Comparison of ENCODE assay signal across 10 cellular contexts in genomic region chr18:74457043-74457742, GRCh38. TPM values are rescaled to one million over a fixed set of nuclear protein-coding genes. Genes with fewer than 3 reads are reported as not detected.
DNase-seq lines count a peak whose midpoint lies in the region; ATAC-seq and TF ChIP-seq lines count a peak whose summit lies in the region.
"Had no signal": no experiment of that assay in that cellular context is flagged by ENCODE, and none has a peak within 500 bp of the region (broad histone marks: within the 10 kb centered on the region; RNA-seq: fewer than 3 reads in every experiment).

Gene DIPK1C (minus strand): TSS chr18:74457308. CDS start chr18:74457259, 49 bp downstream.

- peak within 1 kb of the TSS; percentile 69 for H3K4me3 Mint-ChIP-seq in activated T-cell treated with anti-CD3 and anti-CD28 coated beads, Interleukin-2, amount 50 U/mL, for 4 hours

- H3K27ac ChIP-seq in hepatocyte, result no peak within 1 kb of the TSS

- peak within 1 kb of the TSS; percentile 90 for H3K4me2 ChIP-seq in hepatocyte

- peaks cover 63% of the 10 kb centered on the region for H3K27me3 ChIP-seq in hepatocyte

- no peaks in the 10 kb centered on the region for H3K9me2 ChIP-seq in hepatocyte (replicated peaks; ENCODE audit: insufficient read depth)

- H3K9me3 Mint-ChIP-seq in activated T-cell treated with anti-CD3 and anti-CD28 coated beads, Interleukin-2, amount 50 U/mL, for 4 hours, result no peaks in the 10 kb centered on the region

- no peak within 1 kb of the TSS for H2AFZ ChIP-seq in hepatocyte

- H3K36me3 Mint-ChIP-seq in activated T-cell treated with anti-CD3 and anti-CD28 coated beads, Interleukin-2, amount 50 U/mL, for 4 hours (ENCODE audit: insufficient read depth), result no peaks in the 10 kb centered on the region

- DNase-seq in activated T-cell treated with anti-CD3 and anti-CD28 coated beads, Interleukin-2, amount 50 U/mL, for 4 hours, result no peak
- DNase-seq in hepatocyte (ENCODE audit: low spot score) (peak; percentile 26), putamen (ENCODE audit: low spot score) (peak; percentile 83), cortex of kidney (lab: John Stamatoyannopoulos, UW) (no peak)
- DNase-seq in activated CD8-positive, alpha-beta memory T cell treated with anti-CD3 and anti-CD28 coated beads for 24 hours, result no peak
- DNase-seq: kidney had no signal

- peaks cover 44% of the 10 kb centered on the region for H3K27me3 Mint-ChIP-seq in activated T-cell treated with anti-CD3 and anti-CD28 coated beads, Interleukin-2, amount 50 U/mL, for 4 hours (ENCODE audit: low read depth)

- WGBS in hepatocyte (ENCODE audit: low lambda C conversion rate, missing lambda C conversion rate), result 7% methylated on average over 29 of the region's 77 CpGs

- no peaks in the 10 kb centered on the region for H3K79me2 ChIP-seq in hepatocyte

- H3K9me3 ChIP-seq in ES-I3 (ENCODE audit: control insufficient read depth, insufficient read depth, low read length) (no peaks in the 10 kb centered on the region), hepatocyte (ENCODE audit: low read depth) (no peaks in the 10 kb centered on the region)

- H3K36me3 ChIP-seq in ES-I3 (ENCODE audit: insufficient read depth, low read length) (no peaks in the 10 kb centered on the region), hepatocyte (replicated peaks; ENCODE audit: insufficient read depth, low read depth) (no peaks in the 10 kb centered on the region)

- H3K9ac ChIP-seq in ES-I3 (ENCODE audit: low read depth, low read length), result peak within 1 kb of the TSS; percentile 59; the same call in 1 of the 2 replicates

- TF ChIP-seq CTCF in hepatocyte (IDR thresholded peaks at IDR 0.05; ENCODE audit: poor library complexity), result no peak

- peak within 1 kb of the TSS; percentile 4 for H3K4me3 ChIP-seq in hepatocyte

- peak; percentile 63 to 68 for ATAC-seq in activated T-cell treated with anti-CD3 and anti-CD28 coated beads, Interleukin-2, amount 50 U/mL, for 4 hours
- ATAC-seq in GM21367 (IDR thresholded peaks at IDR 0.05; ENCODE audit: unreplicated experiment) (no peak), GM18873 (IDR thresholded peaks at IDR 0.05; ENCODE audit: low FRiP score, unreplicated experiment) (no peak)

- peaks cover 13% of the 10 kb centered on the region for H3K4me1 Mint-ChIP-seq in activated T-cell treated with anti-CD3 and anti-CD28 coated beads, Interleukin-2, amount 50 U/mL, for 4 hours (ENCODE audit: low read depth)

- H3K4me1 ChIP-seq in ES-I3 (ENCODE audit: insufficient read depth, low read length) (no peaks in the 10 kb centered on the region), hepatocyte (ENCODE audit: insufficient read depth) (peaks cover 6% of the 10 kb centered on the region)

- H4K20me1 ChIP-seq in hepatocyte (ENCODE audit: insufficient read depth, poor library complexity, severe bottlenecking), result no peaks in the 10 kb centered on the region

RNA-seq across cellular contexts. Expression of gene DIPK1C, which starts in this region (rescaled TPM):
- total RNA-seq in activated T-cell treated with anti-CD3 and anti-CD28 coated beads, Interleukin-2, amount 50 U/mL, for 4 hours, result not detected
- total RNA-seq in hepatocyte, result 0.40 and 0.56 TPM in 2 replicates
- 0.28 and 0.73 TPM in 2 replicates for polyA plus RNA-seq in hepatocyte
- total RNA-seq: LHCN-M2 had no signal

Comparison
In these comparisons a context has a peak if more than half of its experiments do, and no peak if none do; other contexts are left out.
1. Peak in ATAC-seq in activated T-cell treated with anti-CD3 and anti-CD28 coated beads, Interleukin-2, amount 50 U/mL, for 4 hours; RNA of the gene not detected or under 1 TPM.
2. Peak in DNase-seq, H3K4me3 ChIP-seq and H3K4me2 ChIP-seq in hepatocyte; RNA of the gene not detected or under 1 TPM.